8 cellular contexts compared by ENCODE assay signal in the genomic region with DNA sequence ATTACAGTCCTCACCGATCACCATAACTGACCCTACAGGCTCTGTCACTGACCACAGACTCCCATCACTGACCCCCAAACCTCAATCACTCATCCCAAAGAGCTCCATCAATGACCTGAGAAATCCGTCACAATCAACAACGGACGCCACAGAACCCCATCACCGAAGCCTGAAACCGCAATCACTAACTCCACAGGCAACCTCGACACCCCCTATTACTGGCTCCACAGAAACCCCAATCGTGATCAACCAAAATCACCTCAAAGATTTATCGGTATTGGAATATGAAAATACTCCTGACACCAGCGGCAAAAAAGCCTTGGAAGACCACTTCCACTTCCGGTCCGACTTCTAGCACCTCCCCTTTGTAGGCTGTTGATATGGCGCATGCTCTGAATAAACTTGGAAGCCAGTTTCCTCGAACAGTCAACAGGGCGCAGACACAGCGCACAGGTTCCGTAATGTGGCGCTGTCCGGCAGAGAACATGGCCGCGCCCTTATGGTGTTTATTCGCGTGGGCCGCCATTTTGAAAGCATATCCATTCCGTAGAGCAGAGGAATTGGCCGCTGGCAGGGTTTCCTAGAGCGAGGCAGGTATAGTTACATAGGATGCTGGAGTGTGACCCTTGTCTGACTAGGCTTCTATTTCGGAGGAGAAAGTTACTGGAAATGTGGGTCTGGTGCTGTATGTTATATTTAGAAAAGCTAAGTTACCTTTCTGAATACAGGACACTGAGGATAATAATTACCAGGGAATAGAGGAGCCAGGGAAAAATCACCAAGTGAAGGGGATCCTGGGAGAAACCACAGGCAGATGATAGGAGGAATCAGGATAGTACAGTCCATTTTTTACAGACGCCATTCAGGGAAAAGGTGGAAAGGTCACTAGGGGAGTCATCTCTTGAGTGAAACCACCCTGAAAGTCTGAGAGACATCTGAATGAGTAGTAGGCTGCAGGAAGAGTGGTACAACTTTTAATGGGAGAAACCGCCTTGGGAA. TPM values are rescaled to one million over a fixed set of nuclear protein-coding genes. Genes with fewer than 3 reads are reported as not detected.
DNase-seq lines count a peak whose midpoint lies in the region; ATAC-seq and TF ChIP-seq lines count a peak whose summit lies in the region.

A gene (minus strand): TSS at position 328 of the 999 bp plus-strand sequence. CDS start 2,785 bp downstream, outside the sequence.

- H3K9me2 ChIP-seq in GM23338 (ENCODE audit: insufficient read depth) = 0 out of 2 replicates have a peak, but pooled peaks cover 5% of the 10 kb centered on the region

- no peaks in the 10 kb centered on the region for H3K27me3 Mint-ChIP-seq in GM23338 (ENCODE audit: insufficient read depth, low read depth, poor library complexity)
- H3K27me3 Mint-ChIP-seq in natural killer cell treated with Interleukin-12 subunit alpha and Interleukin-12 subunit beta and Interleukin-15 and Interleukin-18, amount 100 ng/mL, for 72 hours = no peaks in the 10 kb centered on the region

- no peak for TF ChIP-seq CTCF in GM23338 (conservative IDR thresholded peaks at IDR 0.05; ENCODE audit: low read depth in 2 of 2)

- no peak within 1 kb of the TSS for H3K4me3 Mint-ChIP-seq in GM23338
- no peak within 1 kb of the TSS for H3K4me3 Mint-ChIP-seq in natural killer cell treated with Interleukin-12 subunit alpha and Interleukin-12 subunit beta and Interleukin-15 and Interleukin-18, amount 100 ng/mL, for 72 hours

- H3K36me3 ChIP-seq in GM23338 (ENCODE audit: insufficient read depth) = peaks cover 18% of the 10 kb centered on the region; the same call in 1 of the 2 replicates

- no peaks in the 10 kb centered on the region for H3K4me1 ChIP-seq in GM23338 (ENCODE audit: insufficient read depth)

- H3K4me3 ChIP-seq in GM23338 = peak within 1 kb of the TSS; percentile 55

- peaks cover 14% of the 10 kb centered on the region; the same call in 1 of the 2 replicates for H3K79me2 ChIP-seq in GM23338 (replicated peaks; ENCODE audit: insufficient read depth)

- H3K27me3 ChIP-seq in GM23338 (ENCODE audit: insufficient read depth) = no peaks in the 10 kb centered on the region

- no peaks in the 10 kb centered on the region for H3K4me1 Mint-ChIP-seq in GM23338
- H3K4me1 Mint-ChIP-seq in natural killer cell treated with Interleukin-12 subunit alpha and Interleukin-12 subunit beta and Interleukin-15 and Interleukin-18, amount 100 ng/mL, for 72 hours (ENCODE audit: low read depth in 2 of 2) = peaks cover 0 to 7% of the 10 kb centered on the region in 2 donors

- H4K20me1 ChIP-seq in GM23338 (replicated peaks; ENCODE audit: insufficient read depth) = no peaks in the 10 kb centered on the region

- peak within 1 kb of the TSS; percentile 74 for H2AFZ ChIP-seq in GM23338

- ATAC-seq in GM23338 = peak; percentile 100
- peak; percentile 100 for ATAC-seq in natural killer cell treated with Interleukin-12 subunit alpha and Interleukin-12 subunit beta and Interleukin-15 and Interleukin-18, amount 100 ng/mL, for 72 hours

- H3K27ac Mint-ChIP-seq in GM23338 = no peak within 1 kb of the TSS
- H3K27ac Mint-ChIP-seq in natural killer cell treated with Interleukin-12 subunit alpha and Interleukin-12 subunit beta and Interleukin-15 and Interleukin-18, amount 100 ng/mL, for 72 hours = no peak within 1 kb of the TSS

- no peaks in the 10 kb centered on the region for H3F3A ChIP-seq in GM23338 (replicated peaks; ENCODE audit: low read depth)

- DNase-seq in EL (peak; percentile 97), GM23338 (ENCODE audit: low spot score) (peak; percentile 99), LHCN-M2 (ENCODE audit: low read depth) (peak; percentile 97), RKO (ENCODE audit: low spot score) (peak; percentile 99), fibroblast of the conjunctiva (ENCODE audit: low read depth) (peak; percentile 96)
- peak; percentile 96 for DNase-seq in activated effector memory CD4-positive, alpha-beta T cell treated with anti-CD3 and anti-CD28 coated beads, Interleukin-2, amount 50 U/mL, for 16 hours
- DNase-seq in natural killer cell treated with Interleukin-12 subunit alpha and Interleukin-12 subunit beta and Interleukin-15 and Interleukin-18, amount 100 ng/mL, for 72 hours (ENCODE audit: low spot score) = peak; percentile 94
- DNase-seq in stimulated activated naive CD4-positive, alpha-beta T cell (lab: John Stamatoyannopoulos, UW) = peak; percentile 78 to 90 (median 86)

- peaks cover 39% of the 10 kb centered on the region for H3K36me3 Mint-ChIP-seq in GM23338 (ENCODE audit: low read depth)
- peaks cover 31% of the 10 kb centered on the region for H3K36me3 Mint-ChIP-seq in natural killer cell treated with Interleukin-12 subunit alpha and Interleukin-12 subunit beta and Interleukin-15 and Interleukin-18, amount 100 ng/mL, for 72 hours

- no peak within 1 kb of the TSS for H3K27ac ChIP-seq in GM23338 (ENCODE audit: low read depth)

- H3K4me2 ChIP-seq in GM23338 = peak within 1 kb of the TSS; percentile 76

- peaks cover 49% of the 10 kb centered on the region for H3K9me3 Mint-ChIP-seq in GM23338
- peaks cover 8% of the 10 kb centered on the region for H3K9me3 Mint-ChIP-seq in natural killer cell treated with Interleukin-12 subunit alpha and Interleukin-12 subunit beta and Interleukin-15 and Interleukin-18, amount 100 ng/mL, for 72 hours

TF ChIP-seq in GM23338, 12 proteins besides CTCF, POLR2A, EP300 and RAD21:
- peak; percentile 86 for TF ChIP-seq POLR2AphosphoS5 (IDR thresholded peaks at IDR 0.05; ENCODE audit: low read depth)
- TF ChIP-seq ZNF331 (CRISPR knock-in tag; IDR thresholded peaks at IDR 0.05; ENCODE audit: low read depth) = no peak
- peak; percentile 58 for TF ChIP-seq CREB1 (CRISPR knock-in tag; IDR thresholded peaks at IDR 0.05; ENCODE audit: low read depth)
- TF ChIP-seq, protein P1, sequence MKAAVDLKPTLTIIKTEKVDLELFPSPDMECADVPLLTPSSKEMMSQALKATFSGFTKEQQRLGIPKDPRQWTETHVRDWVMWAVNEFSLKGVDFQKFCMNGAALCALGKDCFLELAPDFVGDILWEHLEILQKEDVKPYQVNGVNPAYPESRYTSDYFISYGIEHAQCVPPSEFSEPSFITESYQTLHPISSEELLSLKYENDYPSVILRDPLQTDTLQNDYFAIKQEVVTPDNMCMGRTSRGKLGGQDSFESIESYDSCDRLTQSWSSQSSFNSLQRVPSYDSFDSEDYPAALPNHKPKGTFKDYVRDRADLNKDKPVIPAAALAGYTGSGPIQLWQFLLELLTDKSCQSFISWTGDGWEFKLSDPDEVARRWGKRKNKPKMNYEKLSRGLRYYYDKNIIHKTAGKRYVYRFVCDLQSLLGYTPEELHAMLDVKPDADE (IDR thresholded peaks at IDR 0.05) = peak; percentile 97

RNA-seq across cellular contexts. Expression of the gene that starts here (rescaled TPM):
- total RNA-seq in GM23338 (2014; rRNA removed; shearing (Covaris generic)) = 9.8 and 14.7 TPM in 2 replicates
- polyA plus RNA-seq in GM23338 (2016; fragmentation: Nextera tagmentation; extraction: Ambion mirVana) = 35.7 and 36.5 TPM in 2 replicates
- 5.8 and 11.0 TPM in 2 replicates for total RNA-seq in LHCN-M2 (2014; rRNA removed)
- 6.3 TPM for polyA plus RNA-seq in LHCN-M2 (2012)
- 10 to 100 TPM in 1 of 2 donors, 1 to 10 TPM in 1; 8.1 to 13.3 TPM for total RNA-seq in natural killer cell treated with Interleukin-12 subunit alpha and Interleukin-12 subunit beta and Interleukin-15 and Interleukin-18, amount 100 ng/mL, for 72 hours
